ENCODE assay signal across 28 cellular contexts in the genomic region with DNA sequence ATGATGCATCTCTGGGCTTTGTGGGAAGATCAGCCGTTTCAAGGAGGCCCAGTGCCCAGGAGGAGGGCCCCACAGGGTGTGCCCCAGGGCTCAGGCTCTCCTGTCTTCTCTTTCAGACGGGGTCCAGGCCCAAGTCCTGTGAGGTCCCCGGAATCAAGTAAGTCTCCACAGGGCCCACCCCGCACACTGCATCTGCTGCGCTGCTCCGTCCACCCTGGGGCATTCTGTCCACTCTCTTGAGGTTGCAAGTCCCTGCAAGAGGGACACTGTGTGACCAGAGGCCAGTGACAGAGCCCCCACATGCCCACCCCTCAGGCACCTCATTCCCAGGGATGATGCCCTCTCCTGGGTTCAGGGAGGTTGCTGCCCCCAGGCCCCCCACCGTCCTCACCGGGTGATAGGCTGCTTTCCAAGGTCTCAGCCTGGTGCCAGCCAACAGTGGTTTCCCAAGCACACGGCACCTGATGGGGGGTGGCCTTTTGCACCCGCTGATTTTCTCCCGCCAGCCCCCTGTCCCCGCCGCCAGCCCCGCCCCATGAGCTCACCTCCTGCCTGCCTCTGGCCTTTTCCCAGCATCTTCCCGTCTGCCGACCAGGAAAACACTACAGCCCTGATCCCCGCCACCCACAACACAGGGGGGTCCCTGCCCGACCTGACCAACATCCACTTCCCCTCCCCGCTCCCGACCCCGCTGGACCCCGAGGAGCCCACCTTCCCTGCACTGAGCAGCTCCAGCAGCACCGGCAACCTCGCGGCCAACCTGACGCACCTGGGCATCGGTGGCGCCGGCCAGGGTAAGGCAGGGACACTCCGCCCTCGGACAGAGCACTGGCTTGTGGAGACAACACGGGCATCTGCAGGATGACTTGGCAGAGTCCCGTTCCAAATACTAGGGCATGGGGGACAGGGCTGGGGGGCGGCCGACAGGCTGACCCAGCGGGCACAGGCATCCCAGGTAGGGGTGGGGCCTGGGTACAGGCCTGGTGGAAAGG. TPM values are rescaled to one million over a fixed set of nuclear protein-coding genes. Genes with fewer than 3 reads are reported as not detected.
"Had no signal": no experiment of that assay in that cellular context is flagged by ENCODE, and none has a peak within 500 bp of the region (broad histone marks: within the 10 kb centered on the region; RNA-seq: fewer than 3 reads in every experiment).

No MANE protein-coding gene starts in this region.

- H3K27ac ChIP-seq: adrenal gland, Peyer's patch, SJSA1 had no signal

- ATAC-seq: activated CD8-positive, alpha-beta T cell treated with anti-CD3 and anti-CD28 coated beads, Interleukin-2, amount 10 ng/mL, durations not matched to agents 7 days and 5 days; SK-N-SH treated with all-trans-retinoic acid at 6 μM for 48 hours; WTC11 had no signal

- H3K4me3 ChIP-seq: adrenal gland, Peyer's patch, SJSA1 had no signal

- DNase-seq: activated CD4-positive, alpha-beta T cell treated with anti-CD3 and anti-CD28 coated beads for 48 hours; activated CD4-positive, alpha-beta T cell treated with anti-CD3 and anti-CD28 coated beads, Interleukin-2, amount 50 U/mL, for 4 hours; activated CD4-positive, CD25-positive, alpha-beta regulatory T cell treated with anti-CD3 and anti-CD28 coated beads, Interleukin-2, amount 50 U/mL, for 72 hours; activated CD8-positive, alpha-beta memory T cell treated with anti-CD3 and anti-CD28 coated beads, Interleukin-2, amount 50 U/mL, for 48 hours; activated CD8-positive, alpha-beta T cell treated with anti-CD3 and anti-CD28 coated beads, Interleukin-2, amount 10 ng/mL, durations not matched to agents 7 days and 5 days; activated naive CD4-positive, alpha-beta T cell treated with anti-CD3 and anti-CD28 coated beads, Interleukin-2, amount 50 U/mL, for 16 hours; activated naive CD8-positive, alpha-beta T cell treated with anti-CD3 and anti-CD28 coated beads, Interleukin-2, amount 10 ng/mL, durations not matched to agents 7 days and 5 days; activated T-cell treated with anti-CD3 and anti-CD28 coated beads, Interleukin-2, amount 50 U/mL, for 1 hour; adrenal gland; anterior cingulate cortex; Kasumi-1; NCI-H1105 treated with DMSO at 0.1 percent for 48 hours; NCI-H1436 treated with DMSO at 0.1 percent for 48 hours; NCI-H187 treated with DMSO at 0.1 percent for 48 hours; NCI-H2171 treated with DMSO at 0.1 percent for 48 hours; NCI-H226; NCI-H526; NCI-H82; NK-92 treated with Interleukin-12 subunit alpha and Interleukin-12 subunit beta, amount 100 ng/mL, for 24 hours; OCI-M1; Peyer's patch; SHP77; SW 1271 had no signal

- H3K27me3 ChIP-seq: adrenal gland, Peyer's patch, SJSA1 had no signal

- H3K9me3 ChIP-seq: adrenal gland, Peyer's patch, SJSA1 had no signal

- H3K36me3 ChIP-seq: adrenal gland, Peyer's patch, SJSA1 had no signal

RNA-seq across cellular contexts. Expression of a gene that starts 31.4 kb away (rescaled TPM):
- total RNA-seq: activated CD8-positive, alpha-beta T cell treated with anti-CD3 and anti-CD28 coated beads, Interleukin-2, amount 10 ng/mL, durations not matched to agents 7 days and 5 days; activated naive CD8-positive, alpha-beta T cell treated with anti-CD3 and anti-CD28 coated beads, Interleukin-2, amount 10 ng/mL, durations not matched to agents 7 days and 5 days; NCI-H460; SJSA1; T-helper 1 cell treated with Interleukin-12 subunit alpha and Interleukin-12 subunit beta and Interleukin-4 antibody, amounts not matched to agents 30 ng/mL and 1 ng/mL, for 36 hours had no signal
